ENCODE assay signal across 9 cellular contexts in genomic region chr3:155676252-155676981, GRCh38.
DNase-seq lines count a peak whose midpoint lies in the region; ATAC-seq, FAIRE-seq and TF ChIP-seq lines count a peak whose summit lies in the region.
"Had no signal": no experiment of that assay in that cellular context is flagged by ENCODE, and none has a peak within 500 bp of the region (broad histone marks: within the 10 kb centered on the region; RNA-seq: fewer than 3 reads in every experiment).

No MANE protein-coding gene starts in this region.

- CTCF ChIA-PET in mammary epithelial cell (lab: Charles Lee; ENCODE audit: low non-redundant PET): no interaction called here

- DNase-seq in M059J (ENCODE audit: low read depth): peak; percentile 52
- peak; percentile 53 for DNase-seq in mammary epithelial cell
- peak; percentile 30 for DNase-seq in left kidney (ENCODE audit: low read depth, low spot score)
- no peak for DNase-seq in tibial nerve (ENCODE audit: low spot score in 2 of 2)
- DNase-seq in T-helper 2 cell: no peak
- no peak for DNase-seq in effector memory CD4-positive, alpha-beta T cell
- no peak for DNase-seq in RCC 7860 (ENCODE audit: low spot score)

- H3K4me1 ChIP-seq in mammary epithelial cell (ENCODE audit: insufficient read depth, low read length): peaks cover 6% of the 10 kb centered on the region
- peaks cover 0 to 3% (median 0%) of the 10 kb centered on the region in 4 donors for H3K4me1 ChIP-seq in tibial nerve
- H3K4me1 ChIP-seq in effector memory CD4-positive, alpha-beta T cell (ENCODE audit: control insufficient read depth, insufficient read depth, low read length, poor library complexity, severe bottlenecking): no peaks in the 10 kb centered on the region

- TF ChIP-seq CTCF in mammary epithelial cell (conservative IDR thresholded peaks at IDR 0.05 in 1 of 2, IDR thresholded peaks at IDR 0.05 in 1 of 2; ENCODE audit: extremely low read depth in 1 of 2, insufficient read depth in 1 of 2, low read depth in 1 of 2, low read length in 2 of 2) (no peak), tibial nerve (IDR thresholded peaks at IDR 0.05) (no peak)

- in situ Hi-C loops in mammary epithelial cell (cut with MboI; ENCODE audit: low sequenced_read_pairs in 2 of 2): no loop called here

- peak overlapping the region in 2 of 3 experiments; percentile 14 to 22 for H3K4me3 ChIP-seq in mammary epithelial cell (replicated peaks in 1 of 3; ENCODE audit: insufficient read depth in 1 of 3, low read depth in 2 of 3, low read length in 3 of 3)
- peak overlapping the region in 3 of 4 donors; percentile 16 to 45 (median 27) for H3K4me3 ChIP-seq in tibial nerve
- H3K4me3 ChIP-seq in effector memory CD4-positive, alpha-beta T cell (ENCODE audit: insufficient read depth, low read depth, low read length, poor library complexity, severe bottlenecking): no peak overlapping the region

- no peak overlapping the region for H3K9ac ChIP-seq in mammary epithelial cell (ENCODE audit: insufficient read depth, low read length)

- 4% methylated on average over 12 of the region's 14 CpGs for WGBS in mammary epithelial cell (ENCODE audit: low coverage, missing lambda C conversion rate)
- 20 to 26% methylated on average over 14 of the region's 14 CpGs for WGBS in tibial nerve, 2 donors

- H2AFZ ChIP-seq in mammary epithelial cell (ENCODE audit: low read depth, low read length): peak overlapping the region; percentile 50

- FAIRE-seq in RCC 7860 (lab: Jason Lieb, UNC): no peak

- H3K27ac ChIP-seq in mammary epithelial cell (ENCODE audit: insufficient read depth, low read depth, low read length): no peak overlapping the region
- H3K27ac ChIP-seq in tibial nerve: no peak overlapping the region
- H3K27ac ChIP-seq in effector memory CD4-positive, alpha-beta T cell (ENCODE audit: insufficient read depth, low read length, poor library complexity, severe bottlenecking): no peak overlapping the region
- H3K27ac ChIP-seq: skin epidermis had no signal

- dilution Hi-C loops in mammary epithelial cell (cut with HindIII; ENCODE audit: low sequenced_read_pairs): no loop called here

- H3K79me2 ChIP-seq in mammary epithelial cell (ENCODE audit: insufficient read depth, low read length): no peaks in the 10 kb centered on the region

- peak overlapping the region; percentile 54 for H3K4me2 ChIP-seq in mammary epithelial cell (ENCODE audit: insufficient read depth, low read depth, low read length)

- TF ChIP-seq POLR2A in tibial nerve (IDR thresholded peaks at IDR 0.05): no peak

- H3K27me3 ChIP-seq in mammary epithelial cell (ENCODE audit: insufficient read depth, low read length) (no peaks in the 10 kb centered on the region), tibial nerve (no peaks in the 10 kb centered on the region)
- H3K27me3 ChIP-seq in effector memory CD4-positive, alpha-beta T cell (replicated peaks; ENCODE audit: control insufficient read depth, insufficient read depth, low read length, poor library complexity, severe bottlenecking): no peaks in the 10 kb centered on the region

- H3K9me3 ChIP-seq in mammary epithelial cell (replicated peaks; ENCODE audit: insufficient read depth, low read length) (no peaks in the 10 kb centered on the region), tibial nerve (no peaks in the 10 kb centered on the region)
- no peaks in the 10 kb centered on the region for H3K9me3 ChIP-seq in effector memory CD4-positive, alpha-beta T cell (ENCODE audit: control insufficient read depth, low read length)

- H4K20me1 ChIP-seq in mammary epithelial cell (ENCODE audit: insufficient read depth, low read length): no peaks in the 10 kb centered on the region

- no peak for ATAC-seq in HG03565 (IDR thresholded peaks at IDR 0.05; ENCODE audit: unreplicated experiment)

- BruUV-seq in mammary epithelial cell (replicated peaks; lab: Mats Ljungman, UMichigan): no TSS peak

- H3K36me3 ChIP-seq in mammary epithelial cell (ENCODE audit: insufficient read depth, low read length) (no peaks in the 10 kb centered on the region), tibial nerve (no peaks in the 10 kb centered on the region)
- no peaks in the 10 kb centered on the region for H3K36me3 ChIP-seq in effector memory CD4-positive, alpha-beta T cell (ENCODE audit: control insufficient read depth, insufficient read depth, low read length)

- intact Hi-C loops in mammary epithelial cell (cut with micrococcal nuclease): no loop called here

- TF ChIP-seq EP300 in tibial nerve (IDR thresholded peaks at IDR 0.05): no peak

Comparison
In these comparisons a context has a peak if more than half of its experiments do, and no peak if none do; other contexts are left out.
1. DNase-seq: peak in M059J (single experiment), mammary epithelial cell (single experiment) and left kidney (single experiment); none in tibial nerve (0 of 2), T-helper 2 cell (0 of 5), effector memory CD4-positive, alpha-beta T cell (0 of 3) and RCC 7860 (single experiment).